ENCODE assay signal across 1 cellular context in genomic region chr22:38700789-38701628, GRCh38.
A peak's percentile ranks its signal among the peaks of the same experiment; 100 is the strongest.
TF ChIP-seq lines count a peak whose summit lies in the region.

JOSD1 (minus strand) TSS chr22:38700943; CDS start chr22:38699987, 956 bp downstream.

TF ChIP-seq in K562, 482 proteins besides CTCF, POLR2A, EP300 and RAD21 (continued from another document):
- TF ChIP-seq SMARCB1 (IDR thresholded peaks at IDR 0.05; ENCODE audit: insufficient read length, low read depth) (no peak), RBBP5 (IDR thresholded peaks at IDR 0.05; ENCODE audit: borderline replicate concordance, insufficient read depth, low read length, poor library complexity, severe bottlenecking) (peak; percentile 28), TBL1XR1 (IDR thresholded peaks at IDR 0.05; ENCODE audit: low read length in 2 of 2) (peak in 1 of 2 experiments; percentile 93; a peak in 2 of 4 replicates), ILF3 (IDR thresholded peaks at IDR 0.05; ENCODE audit: borderline replicate concordance) (0 out of 2 replicates have a peak, but pooled peaks have one; percentile 8), PHTF2 (CRISPR knock-in tag; IDR thresholded peaks at IDR 0.05) (no peak), NR2C1 (IDR thresholded peaks at IDR 0.05) (no peak), NR2C1 (tag; IDR thresholded peaks at IDR 0.05) (no peak), TRIM24 (IDR thresholded peaks at IDR 0.05) (no peak), DNMT1 (IDR thresholded peaks at IDR 0.05) (no peak), MTA3 (IDR thresholded peaks at IDR 0.05; ENCODE audit: borderline replicate concordance) (peak; percentile 98), CCNT2 (IDR thresholded peaks at IDR 0.05; ENCODE audit: borderline replicate concordance, extremely low read depth, insufficient read length, low read depth, low read length) (peak; percentile 87), ZNF436 (CRISPR knock-in tag; IDR thresholded peaks at IDR 0.05) (no peak), KLF6 (CRISPR knock-in tag; IDR thresholded peaks at IDR 0.05; ENCODE audit: borderline replicate concordance) (no peak), NRF1 (conservative IDR thresholded peaks at IDR 0.05 in 1 of 2, IDR thresholded peaks at IDR 0.05 in 1 of 2) (peak; percentile 84 to 87), YBX1 (IDR thresholded peaks at IDR 0.05) (no peak), JUND (IDR thresholded peaks at IDR 0.05; ENCODE audit: borderline replicate concordance, low read depth, low read length) (peak; percentile 97), JUND (tag; IDR thresholded peaks at IDR 0.05; ENCODE audit: borderline replicate concordance, low read depth, low read length) (peak; percentile 89; the same call in 2 of the 3 replicates), TOE1 (IDR thresholded peaks at IDR 0.05; ENCODE audit: borderline replicate concordance) (peak; percentile 54; the same call in 1 of the 2 replicates), TOE1 (CRISPR knock-in tag; IDR thresholded peaks at IDR 0.05; ENCODE audit: borderline replicate concordance, low read depth) (0 out of 2 replicates have a peak, but pooled peaks have one; percentile 11), FOXA1 (IDR thresholded peaks at IDR 0.05; ENCODE audit: borderline replicate concordance) (no peak), ZNF695 (CRISPR knock-in tag; IDR thresholded peaks at IDR 0.05) (no peak), BRF1 (IDR thresholded peaks at IDR 0.05; ENCODE audit: borderline replicate concordance, extremely low read depth, insufficient read length) (no peak), ZNF165 (CRISPR knock-in tag; IDR thresholded peaks at IDR 0.05; ENCODE audit: borderline replicate concordance) (no peak), KDM5B (IDR thresholded peaks at IDR 0.05; ENCODE audit: insufficient replicate concordance, low read depth, low read length) (peak; percentile 64), ZNF41 (CRISPR knock-in tag; conservative IDR thresholded peaks at IDR 0.05) (no peak), SPI1 (IDR thresholded peaks at IDR 0.05; ENCODE audit: borderline replicate concordance, low read depth, low read length) (no peak), FOSL1 (tag; conservative IDR thresholded peaks at IDR 0.05) (peak; percentile 75), ZNF583 (CRISPR knock-in tag; IDR thresholded peaks at IDR 0.05) (no peak), KLF16 (IDR thresholded peaks at IDR 0.05) (no peak), MED1 (CRISPR knock-in tag; IDR thresholded peaks at IDR 0.05; ENCODE audit: borderline replicate concordance) (no peak; the same call in 1 of the 2 replicates), HDAC3 (IDR thresholded peaks at IDR 0.05; ENCODE audit: borderline replicate concordance, partially characterized antibody) (no peak), BCOR (IDR thresholded peaks at IDR 0.05) (no peak), HSF4 (CRISPR knock-in tag; IDR thresholded peaks at IDR 0.05; ENCODE audit: borderline replicate concordance) (no peak)
- TF ChIP-seq, protein P1, sequence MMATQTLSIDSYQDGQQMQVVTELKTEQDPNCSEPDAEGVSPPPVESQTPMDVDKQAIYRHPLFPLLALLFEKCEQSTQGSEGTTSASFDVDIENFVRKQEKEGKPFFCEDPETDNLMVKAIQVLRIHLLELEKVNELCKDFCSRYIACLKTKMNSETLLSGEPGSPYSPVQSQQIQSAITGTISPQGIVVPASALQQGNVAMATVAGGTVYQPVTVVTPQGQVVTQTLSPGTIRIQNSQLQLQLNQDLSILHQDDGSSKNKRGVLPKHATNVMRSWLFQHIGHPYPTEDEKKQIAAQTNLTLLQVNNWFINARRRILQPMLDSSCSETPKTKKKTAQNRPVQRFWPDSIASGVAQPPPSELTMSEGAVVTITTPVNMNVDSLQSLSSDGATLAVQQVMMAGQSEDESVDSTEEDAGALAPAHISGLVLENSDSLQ (IDR thresholded peaks at IDR 0.05) = no peak
- TF ChIP-seq, protein P2, sequence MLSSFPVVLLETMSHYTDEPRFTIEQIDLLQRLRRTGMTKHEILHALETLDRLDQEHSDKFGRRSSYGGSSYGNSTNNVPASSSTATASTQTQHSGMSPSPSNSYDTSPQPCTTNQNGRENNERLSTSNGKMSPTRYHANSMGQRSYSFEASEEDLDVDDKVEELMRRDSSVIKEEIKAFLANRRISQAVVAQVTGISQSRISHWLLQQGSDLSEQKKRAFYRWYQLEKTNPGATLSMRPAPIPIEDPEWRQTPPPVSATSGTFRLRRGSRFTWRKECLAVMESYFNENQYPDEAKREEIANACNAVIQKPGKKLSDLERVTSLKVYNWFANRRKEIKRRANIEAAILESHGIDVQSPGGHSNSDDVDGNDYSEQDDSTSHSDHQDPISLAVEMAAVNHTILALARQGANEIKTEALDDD (IDR thresholded peaks at IDR 0.05) = no peak; the same call in 1 of the 2 replicates
- TF ChIP-seq, protein P3, sequence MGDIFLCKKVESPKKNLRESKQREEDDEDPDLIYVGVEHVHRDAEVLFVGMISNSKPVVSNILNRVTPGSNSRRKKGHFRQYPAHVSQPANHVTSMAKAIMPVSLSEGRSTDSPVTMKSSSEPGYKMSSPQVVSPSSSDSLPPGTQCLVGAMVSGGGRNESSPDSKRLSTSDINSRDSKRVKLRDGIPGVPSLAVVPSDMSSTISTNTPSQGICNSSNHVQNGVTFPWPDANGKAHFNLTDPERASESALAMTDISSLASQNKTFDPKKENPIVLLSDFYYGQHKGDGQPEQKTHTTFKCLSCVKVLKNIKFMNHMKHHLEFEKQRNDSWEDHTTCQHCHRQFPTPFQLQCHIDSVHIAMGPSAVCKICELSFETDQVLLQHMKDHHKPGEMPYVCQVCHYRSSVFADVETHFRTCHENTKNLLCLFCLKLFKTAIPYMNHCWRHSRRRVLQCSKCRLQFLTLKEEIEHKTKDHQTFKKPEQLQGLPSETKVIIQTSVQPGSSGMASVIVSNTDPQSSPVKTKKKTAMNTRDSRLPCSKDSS (IDR thresholded peaks at IDR 0.05; ENCODE audit: low read depth, partially characterized antibody) = no peak
- TF ChIP-seq, protein P4, sequence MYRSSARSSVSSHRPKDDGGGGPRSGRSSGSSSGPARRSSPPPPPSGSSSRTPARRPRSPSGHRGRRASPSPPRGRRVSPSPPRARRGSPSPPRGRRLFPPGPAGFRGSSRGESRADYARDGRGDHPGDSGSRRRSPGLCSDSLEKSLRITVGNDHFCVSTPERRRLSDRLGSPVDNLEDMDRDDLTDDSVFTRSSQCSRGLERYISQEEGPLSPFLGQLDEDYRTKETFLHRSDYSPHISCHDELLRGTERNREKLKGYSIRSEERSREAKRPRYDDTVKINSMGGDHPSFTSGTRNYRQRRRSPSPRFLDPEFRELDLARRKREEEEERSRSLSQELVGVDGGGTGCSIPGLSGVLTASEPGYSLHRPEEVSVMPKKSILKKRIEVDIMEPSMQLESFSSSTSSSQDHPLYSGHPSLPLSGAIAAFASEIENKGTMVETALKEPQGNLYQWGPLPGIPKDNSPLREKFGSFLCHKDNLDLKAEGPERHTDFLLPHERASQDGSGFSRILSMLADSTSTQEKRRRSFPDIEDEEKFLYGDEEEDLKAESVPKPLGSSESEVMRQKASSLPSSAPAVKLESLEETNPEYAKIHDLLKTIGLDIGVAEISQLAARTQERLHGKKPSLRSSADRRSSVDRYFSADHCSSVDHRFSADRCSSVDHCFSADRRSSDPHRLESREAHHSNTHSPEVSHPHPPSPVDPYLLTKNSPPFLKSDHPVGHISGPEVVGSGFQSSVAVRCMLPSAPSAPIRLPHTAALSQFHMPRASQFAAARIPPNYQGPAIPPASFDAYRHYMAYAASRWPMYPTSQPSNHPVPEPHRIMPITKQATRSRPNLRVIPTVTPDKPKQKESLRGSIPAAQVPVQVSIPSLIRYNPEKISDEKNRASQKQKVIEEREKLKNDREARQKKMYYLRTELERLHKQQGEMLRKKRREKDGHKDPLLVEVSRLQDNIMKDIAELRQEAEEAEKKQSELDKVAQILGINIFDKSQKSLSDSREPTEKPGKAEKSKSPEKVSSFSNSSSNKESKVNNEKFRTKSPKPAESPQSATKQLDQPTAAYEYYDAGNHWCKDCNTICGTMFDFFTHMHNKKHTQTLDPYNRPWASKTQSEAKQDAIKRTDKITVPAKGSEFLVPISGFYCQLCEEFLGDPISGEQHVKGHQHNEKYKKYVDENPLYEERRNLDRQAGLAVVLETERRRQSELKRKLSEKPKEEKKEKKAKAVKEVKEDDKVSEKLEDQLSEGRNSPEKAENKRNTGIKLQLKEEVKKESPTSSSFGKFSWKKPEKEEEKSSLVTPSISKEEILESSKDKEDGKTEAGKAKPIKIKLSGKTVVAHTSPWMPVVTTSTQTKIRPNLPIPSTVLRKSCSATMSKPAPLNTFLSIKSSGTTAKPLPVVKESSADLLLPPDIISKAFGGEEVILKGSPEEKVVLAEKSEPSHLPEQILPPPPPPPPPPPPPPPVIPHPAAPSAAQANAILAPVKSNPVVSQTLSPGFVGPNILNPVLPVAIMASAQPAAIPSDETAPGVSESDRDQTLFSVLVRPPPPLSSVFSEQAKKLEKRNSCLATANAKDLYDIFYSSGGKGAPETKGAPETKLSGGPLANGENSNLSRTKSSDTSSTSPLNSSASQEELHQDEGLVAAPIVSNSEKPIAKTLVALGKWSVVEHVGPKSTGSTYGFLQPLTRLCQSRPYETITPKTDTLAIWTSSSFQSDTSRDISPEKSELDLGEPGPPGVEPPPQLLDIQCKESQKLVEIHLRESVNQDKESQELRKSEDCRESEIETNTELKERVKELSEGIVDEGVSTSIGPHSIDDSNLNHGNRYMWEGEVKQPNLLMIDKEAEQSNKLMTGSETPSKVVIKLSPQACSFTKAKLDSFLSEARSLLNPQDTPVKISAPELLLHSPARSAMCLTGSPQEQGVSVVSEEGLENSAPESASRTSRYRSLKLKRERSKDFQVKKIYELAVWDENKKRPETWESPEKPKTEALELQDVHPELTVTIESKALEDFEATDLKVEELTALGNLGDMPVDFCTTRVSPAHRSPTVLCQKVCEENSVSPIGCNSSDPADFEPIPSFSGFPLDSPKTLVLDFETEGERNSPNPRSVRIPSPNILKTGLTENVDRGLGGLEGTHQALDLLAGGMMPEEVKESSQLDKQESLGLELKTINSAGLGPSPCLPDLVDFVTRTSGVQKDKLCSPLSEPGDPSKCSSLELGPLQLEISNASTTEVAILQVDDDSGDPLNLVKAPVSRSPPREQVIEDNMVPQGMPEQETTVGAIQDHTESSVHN (IDR thresholded peaks at IDR 0.05; ENCODE audit: borderline replicate concordance in 1 of 2, low read depth in 1 of 2) = no peak
